Comparison of ENCODE assay signal across 21 cellular contexts in the genomic region with DNA sequence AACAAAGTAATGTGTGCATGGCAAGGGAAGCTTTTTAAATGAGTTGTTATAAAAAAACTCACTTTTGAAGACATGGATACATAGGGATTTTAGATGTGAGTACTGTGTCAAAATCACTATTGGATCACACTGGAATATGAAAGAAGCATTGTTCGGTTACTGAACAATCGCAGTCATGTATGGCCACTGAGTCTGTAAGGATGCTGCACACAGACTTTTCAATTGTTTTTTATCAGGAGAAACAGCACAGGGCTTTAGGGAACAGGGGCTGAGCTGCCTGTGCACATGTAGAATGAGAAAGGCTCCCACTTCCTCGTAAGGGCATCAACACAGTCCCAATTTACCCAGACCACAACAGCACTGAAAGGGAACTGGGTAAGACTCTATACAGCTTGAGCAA.
"Had no signal": no experiment of that assay in that cellular context is flagged by ENCODE, and none has a peak within 500 bp of the region (broad histone marks: within the 10 kb centered on the region; RNA-seq: fewer than 3 reads in every experiment).

No MANE protein-coding gene starts in this region.

- H3K27ac ChIP-seq: ascending aorta, brain microvascular endothelial cell, heart left ventricle, lower lobe of right lung, psoas muscle, tibial artery had no signal

- ATAC-seq: activated CD8-positive, alpha-beta memory T cell treated with anti-CD3 and anti-CD28 coated beads, Interleukin-2, amount 10 ng/mL, durations not matched to agents 7 days and 5 days; activated CD8-positive, alpha-beta T cell treated with anti-CD3 and anti-CD28 coated beads for 36 hours; activated naive CD4-positive, alpha-beta T cell treated with anti-CD3 and anti-CD28 coated beads, Interleukin-2, amount 50 U/mL, for 72 hours; effector memory CD8-positive, alpha-beta T cell; esophagus mucosa; heart left ventricle; left lobe of liver; lower lobe of right lung; naive thymus-derived CD4-positive, alpha-beta T cell; psoas muscle; right cardiac atrium had no signal

- DNase-seq: activated CD4-positive, alpha-beta T cell treated with anti-CD3 and anti-CD28 coated beads, Interleukin-2, amount 10 ng/mL, durations not matched to agents 24 days and 14 days; activated CD8-positive, alpha-beta memory T cell treated with anti-CD3 and anti-CD28 coated beads, Interleukin-2, amount 10 ng/mL, durations not matched to agents 7 days and 5 days; activated CD8-positive, alpha-beta T cell treated with anti-CD3 and anti-CD28 coated beads for 36 hours; activated T-cell treated with anti-CD3 and anti-CD28 coated beads for 4 hours; brain microvascular endothelial cell; central memory CD4-positive, alpha-beta T cell; effector memory CD8-positive, alpha-beta T cell; foreskin melanocyte; heart left ventricle; lower lobe of right lung; naive thymus-derived CD4-positive, alpha-beta T cell; psoas muscle; right cardiac atrium; stimulated activated CD4-positive, alpha-beta T cell treated with anti-CD3 and anti-CD28 coated beads, Interleukin-4, amount 100 ng/mL, for 24 hours; stimulated activated naive CD4-positive, alpha-beta T cell treated with Interleukin-2 at 50 U/mL for 16 hours; T1000; tibial artery had no signal
